12 cellular contexts compared by ENCODE assay signal in genomic region chr19:6282393-6282792, GRCh38. TPM values are rescaled to one million over a fixed set of nuclear protein-coding genes. Genes with fewer than 3 reads are reported as not detected.
"Had no signal": no experiment of that assay in that cellular context is flagged by ENCODE, and none has a peak within 500 bp of the region (broad histone marks: within the 10 kb centered on the region; RNA-seq: fewer than 3 reads in every experiment).

No MANE protein-coding gene starts in this region.

RNA-seq across cellular contexts. Expression of gene ACER1, which starts 51.0 kb away (rescaled TPM):
- total RNA-seq: colonic mucosa, dermis microvascular lymphatic vessel endothelial cell, endodermal cell, gastrocnemius medialis, glomerular endothelial cell, heart right ventricle, kidney epithelial cell, left cardiac atrium, left lung, left ventricle myocardium superior, lung, mammary epithelial cell had no signal
- polyA plus RNA-seq: heart right ventricle, mammary epithelial cell had no signal
